Comparison of ENCODE assay signal across 9 cellular contexts in genomic region chr12:57759360-57759980, GRCh38. TPM values are rescaled to one million over a fixed set of nuclear protein-coding genes. Genes with fewer than 3 reads are reported as not detected.
DNase-seq lines count a peak whose midpoint lies in the region; ATAC-seq, FAIRE-seq and TF ChIP-seq lines count a peak whose summit lies in the region.
"Had no signal": no experiment of that assay in that cellular context is flagged by ENCODE, and none has a peak within 500 bp of the region (broad histone marks: within the 10 kb centered on the region; RNA-seq: fewer than 3 reads in every experiment).

No MANE protein-coding gene starts in this region.

- ATAC-seq in mucosa of descending colon: no peak

- no peaks in the 10 kb centered on the region for H3K79me2 ChIP-seq in astrocyte (ENCODE audit: insufficient read depth, low read length)

- FAIRE-seq in astrocyte (lab: Jason Lieb, UNC): no peak

- H2AFZ ChIP-seq in astrocyte (ENCODE audit: low read depth, low read length): no peak overlapping the region

- H3K27me3 ChIP-seq in astrocyte (ENCODE audit: insufficient read depth, low read length): peaks cover 20% of the 10 kb centered on the region
- peaks cover 0 to 20% of the 10 kb centered on the region in 2 donors for H3K27me3 ChIP-seq in tibial nerve

- H3K27ac Mint-ChIP-seq in astrocyte (ENCODE audit: unreplicated experiment): peak overlapping the region; percentile 20
- no peak overlapping the region for H3K27ac Mint-ChIP-seq in activated T-helper 2 cell treated with anti-CD3 and anti-CD28 coated beads, Interferon-gamma antibody, Interleukin-2, Interleukin-4, amounts not matched to agents 10 μg/mL and 5 μg/mL and 100 μg/mL, durations not matched to agents 14 hours and 24 hours and 36 hours
- H3K27ac Mint-ChIP-seq: activated B cell treated with CpG ODN at 0.5 μM for 24 hours had no signal

- peaks cover 24% of the 10 kb centered on the region for H3K27me3 Mint-ChIP-seq in astrocyte (ENCODE audit: low read depth, unreplicated experiment)
- peaks cover 2% of the 10 kb centered on the region for H3K27me3 Mint-ChIP-seq in activated T-helper 2 cell treated with anti-CD3 and anti-CD28 coated beads, Interferon-gamma antibody, Interleukin-2, Interleukin-4, amounts not matched to agents 10 μg/mL and 5 μg/mL and 100 μg/mL, durations not matched to agents 14 hours and 24 hours and 36 hours (ENCODE audit: low read depth)

- peaks cover 2% of the 10 kb centered on the region for H3K4me1 ChIP-seq in astrocyte (ENCODE audit: insufficient read depth, low read length)
- H3K4me1 ChIP-seq in mucosa of descending colon (ENCODE audit: low read depth): peaks cover 14% of the 10 kb centered on the region
- H3K4me1 ChIP-seq in tibial nerve: peaks cover 0 to 19% (median 10%) of the 10 kb centered on the region in 4 donors

- no peak overlapping the region for H3K4me3 Mint-ChIP-seq in astrocyte (ENCODE audit: unreplicated experiment)
- H3K4me3 Mint-ChIP-seq in activated T-helper 2 cell treated with anti-CD3 and anti-CD28 coated beads, Interferon-gamma antibody, Interleukin-2, Interleukin-4, amounts not matched to agents 10 μg/mL and 5 μg/mL and 100 μg/mL, durations not matched to agents 14 hours and 24 hours and 36 hours (ENCODE audit: low read depth): no peak overlapping the region
- H3K4me3 Mint-ChIP-seq: activated B cell treated with CpG ODN at 0.5 μM for 24 hours had no signal

- TF ChIP-seq CTCF in astrocyte (IDR thresholded peaks at IDR 0.05; ENCODE audit: insufficient read depth, low read depth, low read length) (peak; percentile 41), mucosa of descending colon (IDR thresholded peaks at IDR 0.05) (peak; percentile 13), tibial nerve (IDR thresholded peaks at IDR 0.05) (peak in 2 of 5 experiments; percentile 9 to 24)

- no peak for TF ChIP-seq POLR2A in tibial nerve (IDR thresholded peaks at IDR 0.05)

- H3K4me1 Mint-ChIP-seq in astrocyte (ENCODE audit: low read depth, unreplicated experiment): peaks cover 3% of the 10 kb centered on the region
- H3K4me1 Mint-ChIP-seq in activated T-helper 2 cell treated with anti-CD3 and anti-CD28 coated beads, Interferon-gamma antibody, Interleukin-2, Interleukin-4, amounts not matched to agents 10 μg/mL and 5 μg/mL and 100 μg/mL, durations not matched to agents 14 hours and 24 hours and 36 hours (ENCODE audit: low read depth): peaks cover 25% of the 10 kb centered on the region

- H3K9me3 ChIP-seq in astrocyte (ENCODE audit: insufficient read depth, low read depth, low read length): no peaks in the 10 kb centered on the region
- no peaks in the 10 kb centered on the region for H3K9me3 ChIP-seq in mucosa of descending colon
- H3K9me3 ChIP-seq in tibial nerve: no peaks in the 10 kb centered on the region

- H3K27ac ChIP-seq in astrocyte (ENCODE audit: low read depth, low read length) (no peak overlapping the region), tibial nerve (no peak overlapping the region)

- no peaks in the 10 kb centered on the region for H3K9me3 Mint-ChIP-seq in astrocyte (ENCODE audit: unreplicated experiment)
- H3K9me3 Mint-ChIP-seq in activated T-helper 2 cell treated with anti-CD3 and anti-CD28 coated beads, Interferon-gamma antibody, Interleukin-2, Interleukin-4, amounts not matched to agents 10 μg/mL and 5 μg/mL and 100 μg/mL, durations not matched to agents 14 hours and 24 hours and 36 hours: no peaks in the 10 kb centered on the region
- H3K9me3 Mint-ChIP-seq: activated B cell treated with CpG ODN at 0.5 μM for 24 hours had no signal

- peaks cover 19% of the 10 kb centered on the region for H3K36me3 Mint-ChIP-seq in astrocyte (ENCODE audit: low read depth, unreplicated experiment)
- peaks cover 49% of the 10 kb centered on the region for H3K36me3 Mint-ChIP-seq in activated T-helper 2 cell treated with anti-CD3 and anti-CD28 coated beads, Interferon-gamma antibody, Interleukin-2, Interleukin-4, amounts not matched to agents 10 μg/mL and 5 μg/mL and 100 μg/mL, durations not matched to agents 14 hours and 24 hours and 36 hours (ENCODE audit: low read depth)

- 40 to 43% methylated on average over 3 of the region's 3 CpGs for WGBS in tibial nerve, 2 donors

- no peak for TF ChIP-seq EP300 in tibial nerve (IDR thresholded peaks at IDR 0.05)

- H3K4me3 ChIP-seq in astrocyte (ENCODE audit: insufficient read depth, low read depth, low read length) (no peak overlapping the region), mucosa of descending colon (no peak overlapping the region), tibial nerve (no peak overlapping the region)

- H3K9ac ChIP-seq in astrocyte (ENCODE audit: low read length): no peak overlapping the region

- no peak overlapping the region for H3K4me2 ChIP-seq in astrocyte (ENCODE audit: low read length)

- intact Hi-C loops in mucosa of descending colon (cut with DNase I, micrococcal nuclease): no loop called here
- intact Hi-C loops in activated T-helper 2 cell treated with anti-CD3 and anti-CD28 coated beads, Interferon-gamma antibody, Interleukin-2, Interleukin-4, amounts not matched to agents 10 μg/mL and 5 μg/mL and 100 μg/mL, durations not matched to agents 14 hours and 24 hours and 36 hours (cut with micrococcal nuclease): loop anchor here (5.0 kb wide), 1 partner anchor 148 kb away; no protein-coding TSS in a partner anchor

- peak; percentile 26 to 46 for DNase-seq in NCI-H2081 (lab: John Stamatoyannopoulos, UW)
- DNase-seq in NCI-H2081 treated with DMSO at 0.1 percent for 48 hours (lab: John Stamatoyannopoulos, UW): no peak
- peak; percentile 48 for DNase-seq in M059J (ENCODE audit: low read depth)
- DNase-seq in astrocyte (ENCODE audit: low read depth): no peak
- DNase-seq in mucosa of descending colon: peak in 1 of 3 donors; percentile 42
- DNase-seq in activated T-helper 2 cell treated with anti-CD3 and anti-CD28 coated beads, Interferon-gamma antibody, Interleukin-2, Interleukin-4, amounts not matched to agents 10 μg/mL and 5 μg/mL and 100 μg/mL, durations not matched to agents 14 hours and 24 hours and 36 hours (ENCODE audit: low spot score): no peak
- no peak for DNase-seq in tibial nerve (ENCODE audit: low spot score in 2 of 2)
- DNase-seq in UCSD-AML1 (lab: John Stamatoyannopoulos, UW; ENCODE audit: unreplicated experiment): no peak
- DNase-seq: activated B cell treated with CpG ODN at 0.5 μM for 24 hours had no signal

- no peaks in the 10 kb centered on the region for H3K36me3 ChIP-seq in astrocyte (ENCODE audit: insufficient read depth, low read length)
- H3K36me3 ChIP-seq in mucosa of descending colon (ENCODE audit: low read depth): no peaks in the 10 kb centered on the region
- H3K36me3 ChIP-seq in tibial nerve: peaks cover 0 to 32% (median 6%) of the 10 kb centered on the region in 3 donors

- H4K20me1 ChIP-seq in astrocyte (ENCODE audit: insufficient read depth, low read length): peaks cover 13% of the 10 kb centered on the region

RNA-seq across cellular contexts. Expression of gene MARCHF9, which starts 4.6 kb away (rescaled TPM):
- total RNA-seq in M059J (2014; rRNA removed; shearing (Covaris generic)): 6.7 and 7.9 TPM in 2 replicates
- 11.3 and 13.0 TPM in 2 replicates for total RNA-seq in astrocyte
- total RNA-seq in mucosa of descending colon: 10 to 100 TPM; 10.5 to 15.1 (median 11.7) TPM
- total RNA-seq in activated T-helper 2 cell treated with anti-CD3 and anti-CD28 coated beads, Interferon-gamma antibody, Interleukin-2, Interleukin-4, amounts not matched to agents 10 μg/mL and 5 μg/mL and 100 μg/mL, durations not matched to agents 14 hours and 24 hours and 36 hours: 24.7 and 26.2 TPM in 2 replicates
- total RNA-seq in tibial nerve: 10 to 100 TPM in 2 of 4 donors, 1 to 10 TPM in 2; 4.2 to 19.8 (median 10.4) TPM

RNA-seq across cellular contexts. Expression of gene CDK4, which starts 7.4 kb away (rescaled TPM):
- 175 and 179 TPM in 2 replicates for total RNA-seq in M059J (2014; rRNA removed; shearing (Covaris generic))
- total RNA-seq in astrocyte (113 and 133 TPM in 2 replicates), mucosa of descending colon (10 to 100 TPM; 41.4 to 62.7 (median 60.2) TPM), tibial nerve (100 to 1,000 TPM in 2 of 4 donors, 10 to 100 TPM in 2; 79.1 to 156 (median 99.0) TPM)
- 180 and 201 TPM in 2 replicates for total RNA-seq in activated T-helper 2 cell treated with anti-CD3 and anti-CD28 coated beads, Interferon-gamma antibody, Interleukin-2, Interleukin-4, amounts not matched to agents 10 μg/mL and 5 μg/mL and 100 μg/mL, durations not matched to agents 14 hours and 24 hours and 36 hours

RNA-seq across cellular contexts. Expression of gene CYP27B1, which starts 7.4 kb away (rescaled TPM):
- 1.8 and 3.2 TPM in 2 replicates for total RNA-seq in M059J (2014; rRNA removed; shearing (Covaris generic))
- total RNA-seq in astrocyte (1.5 TPM in 2 replicates), mucosa of descending colon (1 to 10 TPM; 1.2 to 2.1 (median 1.4) TPM), tibial nerve (1 to 10 TPM in 1 of 4 donors, not detected in 3; 3.0 TPM)
- total RNA-seq in activated T-helper 2 cell treated with anti-CD3 and anti-CD28 coated beads, Interferon-gamma antibody, Interleukin-2, Interleukin-4, amounts not matched to agents 10 μg/mL and 5 μg/mL and 100 μg/mL, durations not matched to agents 14 hours and 24 hours and 36 hours: 11.3 and 13.0 TPM in 2 replicates

RNA-seq across cellular contexts. Expression of gene METTL1, which starts 12.4 kb away (rescaled TPM):
- 8.4 and 12.4 TPM in 2 replicates for total RNA-seq in M059J (2014; rRNA removed; shearing (Covaris generic))
- total RNA-seq in astrocyte: 21.1 and 25.7 TPM in 2 replicates
- total RNA-seq in mucosa of descending colon: 10 to 100 TPM; 10.1 to 15.3 (median 10.6) TPM
- total RNA-seq in activated T-helper 2 cell treated with anti-CD3 and anti-CD28 coated beads, Interferon-gamma antibody, Interleukin-2, Interleukin-4, amounts not matched to agents 10 μg/mL and 5 μg/mL and 100 μg/mL, durations not matched to agents 14 hours and 24 hours and 36 hours: 61.2 and 64.5 TPM in 2 replicates
- total RNA-seq in tibial nerve: 10 to 100 TPM in 2 of 4 donors, 1 to 10 TPM in 2; 6.5 to 17.7 (median 10.1) TPM

RNA-seq across cellular contexts. Expression of gene EEF1AKMT3, which starts 12.9 kb away (rescaled TPM):
- 6.6 and 8.9 TPM in 2 replicates for total RNA-seq in M059J (2014; rRNA removed; shearing (Covaris generic))
- 8.1 and 11.6 TPM in 2 replicates for total RNA-seq in astrocyte
- 1 to 10 TPM; 5.3 to 7.3 (median 6.2) TPM for total RNA-seq in mucosa of descending colon
- 5.1 and 5.8 TPM in 2 replicates for total RNA-seq in activated T-helper 2 cell treated with anti-CD3 and anti-CD28 coated beads, Interferon-gamma antibody, Interleukin-2, Interleukin-4, amounts not matched to agents 10 μg/mL and 5 μg/mL and 100 μg/mL, durations not matched to agents 14 hours and 24 hours and 36 hours
- 10 to 100 TPM in 2 of 4 donors, 1 to 10 TPM in 2; 8.0 to 16.3 (median 9.6) TPM for total RNA-seq in tibial nerve

Comparison
In these comparisons a context has a peak if more than half of its experiments do, and no peak if none do; other contexts are left out.
1. DNase-seq: peak in NCI-H2081 (2 of 2) and M059J (single experiment); none in NCI-H2081 treated with DMSO at 0.1 percent for 48 hours (single experiment), astrocyte (single experiment), activated T-helper 2 cell treated with anti-CD3 and anti-CD28 coated beads, Interferon-gamma antibody, Interleukin-2, Interleukin-4, amounts not matched to agents 10 μg/mL and 5 μg/mL and 100 μg/mL, durations not matched to agents 14 hours and 24 hours and 36 hours (single experiment), tibial nerve (0 of 2) and UCSD-AML1 (single experiment).